1 cellular context compared by ENCODE assay signal in the genomic region with DNA sequence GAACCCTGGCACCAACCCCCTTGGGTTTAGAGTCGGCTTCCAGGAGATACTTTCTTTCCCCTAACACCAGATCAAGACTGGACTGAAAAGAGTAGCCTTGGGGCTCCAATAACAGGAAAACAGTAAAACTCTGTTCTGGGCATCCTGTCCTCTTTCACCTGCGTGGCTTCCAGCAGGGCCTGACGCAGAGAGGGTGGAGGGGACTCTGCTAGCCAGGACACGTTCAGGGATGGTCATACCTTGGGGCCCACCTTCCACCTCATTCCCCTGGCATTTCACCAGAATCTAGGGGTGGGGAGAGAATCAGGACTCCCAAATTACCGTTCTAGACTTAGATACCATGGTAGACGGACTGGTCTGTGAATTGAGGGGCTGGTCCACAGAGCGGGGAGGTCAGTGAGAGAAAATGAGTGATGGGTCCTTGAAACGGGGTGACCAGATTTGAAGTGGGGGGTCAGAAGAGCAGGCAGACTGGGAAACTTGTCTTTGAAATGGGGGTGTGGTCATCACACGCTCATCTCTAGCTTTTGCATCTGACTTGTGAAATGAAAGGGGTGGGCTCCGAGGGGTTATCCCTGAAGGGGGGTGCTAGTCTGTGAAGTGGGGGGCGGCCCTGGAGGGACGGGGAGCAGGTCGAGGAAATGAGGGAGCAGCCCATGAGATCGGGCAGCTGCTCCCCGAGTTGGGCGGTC.
TF ChIP-seq lines count a peak whose summit lies in the region.

No MANE protein-coding gene starts in this region.

TF ChIP-seq in WTC11, 78 proteins besides CTCF, POLR2A, EP300 and RAD21 (continued from another document):
- TF ChIP-seq E2F1 (CRISPR knock-in tag; IDR thresholded peaks at IDR 0.05) (no peak), RORB (CRISPR knock-in tag; IDR thresholded peaks at IDR 0.05) (no peak), NFE2L1 (CRISPR knock-in tag; IDR thresholded peaks at IDR 0.05) (no peak), TEAD4 (CRISPR knock-in tag; IDR thresholded peaks at IDR 0.05) (no peak), PREB (CRISPR knock-in tag; IDR thresholded peaks at IDR 0.05; ENCODE audit: borderline replicate concordance) (no peak), ZNF416 (CRISPR knock-in tag; IDR thresholded peaks at IDR 0.05) (no peak), NFYB (CRISPR knock-in tag; conservative IDR thresholded peaks at IDR 0.05; ENCODE audit: low read depth) (no peak), ATF1 (CRISPR knock-in tag; IDR thresholded peaks at IDR 0.05) (no peak)
- TF ChIP-seq, protein P1, sequence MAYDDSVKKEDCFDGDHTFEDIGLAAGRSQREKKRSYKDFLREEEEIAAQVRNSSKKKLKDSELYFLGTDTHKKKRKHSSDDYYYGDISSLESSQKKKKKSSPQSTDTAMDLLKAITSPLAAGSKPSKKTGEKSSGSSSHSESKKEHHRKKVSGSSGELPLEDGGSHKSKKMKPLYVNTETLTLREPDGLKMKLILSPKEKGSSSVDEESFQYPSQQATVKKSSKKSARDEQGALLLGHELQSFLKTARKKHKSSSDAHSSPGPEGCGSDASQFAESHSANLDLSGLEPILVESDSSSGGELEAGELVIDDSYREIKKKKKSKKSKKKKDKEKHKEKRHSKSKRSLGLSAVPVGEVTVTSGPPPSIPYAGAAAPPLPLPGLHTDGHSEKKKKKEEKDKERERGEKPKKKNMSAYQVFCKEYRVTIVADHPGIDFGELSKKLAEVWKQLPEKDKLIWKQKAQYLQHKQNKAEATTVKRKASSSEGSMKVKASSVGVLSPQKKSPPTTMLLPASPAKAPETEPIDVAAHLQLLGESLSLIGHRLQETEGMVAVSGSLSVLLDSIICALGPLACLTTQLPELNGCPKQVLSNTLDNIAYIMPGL (CRISPR knock-in tag; IDR thresholded peaks at IDR 0.05): no peak; the same call in 1 of the 2 replicates
